ENCODE assay signal across 16 cellular contexts in genomic region chr13:29137995-29138394, GRCh38.
DNase-seq lines count a peak whose midpoint lies in the region; ATAC-seq and TF ChIP-seq lines count a peak whose summit lies in the region.
"Had no signal": no experiment of that assay in that cellular context is flagged by ENCODE, and none has a peak within 500 bp of the region (broad histone marks: within the 10 kb centered on the region; RNA-seq: fewer than 3 reads in every experiment).

No MANE protein-coding gene starts in this region.

- TF ChIP-seq CTCF in DND-41 (IDR thresholded peaks at IDR 0.05; ENCODE audit: borderline replicate concordance, extremely low read depth, low read length, poor library complexity, severe bottlenecking) (no peak), chondrocyte (IDR thresholded peaks at IDR 0.05) (no peak)

- DNase-seq in DND-41 (no peak), chondrocyte (ENCODE audit: low spot score) (no peak), kidney tubule cell (ENCODE audit: low spot score) (peak; percentile 44), NCI-H510A treated with DMSO at 0.1 percent for 48 hours (lab: John Stamatoyannopoulos, UW) (no peak)
- no peak for DNase-seq in activated CD4-positive, alpha-beta T cell treated with anti-CD3 and anti-CD28 coated beads for 48 hours
- DNase-seq: ACHN; BE2C; C1 segment of cervical spinal cord; CD4-positive, CD25-positive, alpha-beta regulatory T cell; CD8-positive, alpha-beta memory T cell; COR-L47; DMS 273 treated with DMSO at 0.1 percent for 48 hours; DMS53; H9 had no signal

- 0 out of 3 replicates have a peak, but pooled peaks have one; percentile 35 for ATAC-seq in DND-41 (ENCODE audit: insufficient read depth, low read depth)
- no peak for ATAC-seq in HG03039 (IDR thresholded peaks at IDR 0.05; ENCODE audit: unreplicated experiment)
- ATAC-seq: HepG2 had no signal

- H3K9me3 Mint-ChIP-seq in chondrocyte (ENCODE audit: low read depth), result peaks cover 15% of the 10 kb centered on the region

- peak overlapping the region; percentile 20 for H3K27ac Mint-ChIP-seq in chondrocyte (ENCODE audit: unreplicated experiment)
- H3K27ac Mint-ChIP-seq: CD4-positive, CD25-positive, alpha-beta regulatory T cell; CD8-positive, alpha-beta memory T cell had no signal

- H3K27me3 Mint-ChIP-seq in chondrocyte (ENCODE audit: low read depth), result no peaks in the 10 kb centered on the region
- H3K27me3 Mint-ChIP-seq: CD8-positive, alpha-beta memory T cell had no signal

- no peaks in the 10 kb centered on the region for H3K36me3 Mint-ChIP-seq in chondrocyte (ENCODE audit: low read depth)
- H3K36me3 Mint-ChIP-seq: CD4-positive, CD25-positive, alpha-beta regulatory T cell had no signal

- peak overlapping the region; percentile 33 for H2AFZ ChIP-seq in DND-41 (ENCODE audit: low read depth, low read length)

- no peak overlapping the region for H3K4me3 ChIP-seq in DND-41 (ENCODE audit: low read depth in 1 of 2, low read length in 2 of 2)

- H3K4me1 Mint-ChIP-seq in chondrocyte (ENCODE audit: low read depth), result no peaks in the 10 kb centered on the region
- H3K4me1 Mint-ChIP-seq: CD8-positive, alpha-beta memory T cell; H9 had no signal

- H4K20me1 ChIP-seq in DND-41 (ENCODE audit: insufficient read depth, low read length), result no peaks in the 10 kb centered on the region

- H3K9ac ChIP-seq in DND-41 (ENCODE audit: low read depth, low read length), result no peak overlapping the region

- H3K27ac ChIP-seq in DND-41 (ENCODE audit: low read length), result peak overlapping the region; percentile 6; the same call in 1 of the 2 replicates

- H3K9me3 ChIP-seq in DND-41 (ENCODE audit: insufficient read depth, low read length, severe bottlenecking), result peaks cover 5% of the 10 kb centered on the region
- H3K9me3 ChIP-seq: BE2C had no signal

- peaks cover 12% of the 10 kb centered on the region for H3K4me1 ChIP-seq in DND-41 (ENCODE audit: insufficient read depth, low read length)
- H3K4me1 ChIP-seq: BE2C had no signal

- no peaks in the 10 kb centered on the region for H3K27me3 ChIP-seq in DND-41 (ENCODE audit: insufficient read depth, low read length, poor library complexity)

- H3K4me2 ChIP-seq in DND-41 (ENCODE audit: insufficient read depth, low read length), result no peak overlapping the region

- no peaks in the 10 kb centered on the region for H3K79me2 ChIP-seq in DND-41 (ENCODE audit: insufficient read depth, low read length)

- no peak overlapping the region for H3K4me3 Mint-ChIP-seq in chondrocyte (ENCODE audit: unreplicated experiment)
- H3K4me3 Mint-ChIP-seq: CD4-positive, CD25-positive, alpha-beta regulatory T cell; CD8-positive, alpha-beta memory T cell; H9 had no signal

- H3K36me3 ChIP-seq in DND-41 (ENCODE audit: insufficient read depth, low read length), result no peaks in the 10 kb centered on the region
- H3K36me3 ChIP-seq: BE2C had no signal
